In genomic region chr2:45713126-45713525, GRCh38 we compare ENCODE assay signal across 1 cellular context.
TF ChIP-seq lines count a peak whose summit lies in the region.

No MANE protein-coding gene starts in this region.

TF ChIP-seq in GM12878, 131 proteins besides CTCF, POLR2A, EP300 and RAD21 (continued from another document):
- TF ChIP-seq SKIL (IDR thresholded peaks at IDR 0.05; ENCODE audit: low read depth, poor library complexity, severe bottlenecking) (no peak), EGR1 (IDR thresholded peaks at IDR 0.05; ENCODE audit: borderline replicate concordance in 1 of 2, low read depth in 2 of 2, low read length in 2 of 2) (no peak)
